1 cellular context compared by ENCODE assay signal in genomic region chr12:93570552-93571359, GRCh38.
TF ChIP-seq lines count a peak whose summit lies in the region.

No MANE protein-coding gene starts in this region.

TF ChIP-seq in HEK293, 187 proteins besides CTCF, POLR2A, EP300 and RAD21 (continued from another document and continues in another):
- TF ChIP-seq PATZ1 (tag by site-specific recombination; IDR thresholded peaks at IDR 0.05) (peak; percentile 82), KLF9 (tag by site-specific recombination; IDR thresholded peaks at IDR 0.05; ENCODE audit: low read depth) (peak; percentile 80), ZFHX2 (tag by site-specific recombination; conservative IDR thresholded peaks at IDR 0.05) (peak; percentile 92), ZNF560 (tag by site-specific recombination; IDR thresholded peaks at IDR 0.05; ENCODE audit: borderline replicate concordance) (no peak), KLF1 (tag by site-specific recombination; IDR thresholded peaks at IDR 0.05) (peak; percentile 62), SETDB1 (IDR thresholded peaks at IDR 0.05; ENCODE audit: insufficient read length, low read length) (no peak), ZBTB11 (tag by site-specific recombination; conservative IDR thresholded peaks at IDR 0.05; ENCODE audit: low read depth) (peak; percentile 27; the same call in 1 of the 2 replicates), FEZF1 (tag by site-specific recombination; IDR thresholded peaks at IDR 0.05) (0 out of 2 replicates have a peak, but pooled peaks have one; percentile 39), HOXD13 (CRISPR knock-in tag; IDR thresholded peaks at IDR 0.05; ENCODE audit: borderline replicate concordance) (no peak), ZXDB (tag by site-specific recombination; IDR thresholded peaks at IDR 0.05) (peak; percentile 90), ZNF18 (tag by site-specific recombination; IDR thresholded peaks at IDR 0.05) (peak; percentile 97), ZNF513 (tag by site-specific recombination; IDR thresholded peaks at IDR 0.05) (no peak; the same call in 1 of the 2 replicates), ZNF624 (tag by site-specific recombination; IDR thresholded peaks at IDR 0.05) (no peak), ZNF549 (tag by site-specific recombination; IDR thresholded peaks at IDR 0.05) (no peak), ZNF596 (tag by site-specific recombination; IDR thresholded peaks at IDR 0.05) (0 out of 2 replicates have a peak, but pooled peaks have one; percentile 30), ZNF335 (tag by site-specific recombination; conservative IDR thresholded peaks at IDR 0.05) (peak; percentile 1; the same call in 1 of the 2 replicates), ZNF2 (tag by site-specific recombination; IDR thresholded peaks at IDR 0.05) (peak; percentile 60; the same call in 1 of the 2 replicates), EGR2 (tag by site-specific recombination; IDR thresholded peaks at IDR 0.05; ENCODE audit: low read depth) (peak; percentile 75), ZBTB48 (tag by site-specific recombination; IDR thresholded peaks at IDR 0.05) (peak; percentile 66), MEIS1 (CRISPR knock-in tag; IDR thresholded peaks at IDR 0.05; ENCODE audit: borderline replicate concordance) (no peak), INSM2 (tag by site-specific recombination; IDR thresholded peaks at IDR 0.05) (peak; percentile 77; the same call in 1 of the 2 replicates), ZFP3 (tag by site-specific recombination; IDR thresholded peaks at IDR 0.05; ENCODE audit: low read depth) (no peak), ZNF830 (tag by site-specific recombination; IDR thresholded peaks at IDR 0.05; ENCODE audit: low read depth) (no peak), ZNF175 (tag by site-specific recombination; IDR thresholded peaks at IDR 0.05) (no peak), KLF16 (tag by site-specific recombination; IDR thresholded peaks at IDR 0.05) (peak; percentile 81), ZNF639 (tag by site-specific recombination; IDR thresholded peaks at IDR 0.05) (peak; percentile 83; the same call in 1 of the 2 replicates), ZNF248 (tag by site-specific recombination; IDR thresholded peaks at IDR 0.05) (no peak), ZNF223 (tag by site-specific recombination; IDR thresholded peaks at IDR 0.05) (no peak), ZNF768 (tag by site-specific recombination; IDR thresholded peaks at IDR 0.05) (no peak), ZFP69B (tag by site-specific recombination; IDR thresholded peaks at IDR 0.05) (peak; percentile 99), ZNF792 (tag by site-specific recombination; IDR thresholded peaks at IDR 0.05) (no peak), ZNF146 (tag by site-specific recombination; IDR thresholded peaks at IDR 0.05) (peak; percentile 49; the same call in 1 of the 2 replicates), ZNF530 (tag by site-specific recombination; IDR thresholded peaks at IDR 0.05; ENCODE audit: low read depth) (no peak), ZNF211 (tag by site-specific recombination; IDR thresholded peaks at IDR 0.05; ENCODE audit: low read depth) (no peak), ZNF302 (tag by site-specific recombination; IDR thresholded peaks at IDR 0.05; ENCODE audit: low read depth) (no peak), IKZF3 (tag by site-specific recombination; IDR thresholded peaks at IDR 0.05) (peak; percentile 98), ZNF48 (tag by site-specific recombination; IDR thresholded peaks at IDR 0.05) (no peak), ZNF324 (tag by site-specific recombination; IDR thresholded peaks at IDR 0.05) (no peak)
- TF ChIP-seq, protein P1, sequence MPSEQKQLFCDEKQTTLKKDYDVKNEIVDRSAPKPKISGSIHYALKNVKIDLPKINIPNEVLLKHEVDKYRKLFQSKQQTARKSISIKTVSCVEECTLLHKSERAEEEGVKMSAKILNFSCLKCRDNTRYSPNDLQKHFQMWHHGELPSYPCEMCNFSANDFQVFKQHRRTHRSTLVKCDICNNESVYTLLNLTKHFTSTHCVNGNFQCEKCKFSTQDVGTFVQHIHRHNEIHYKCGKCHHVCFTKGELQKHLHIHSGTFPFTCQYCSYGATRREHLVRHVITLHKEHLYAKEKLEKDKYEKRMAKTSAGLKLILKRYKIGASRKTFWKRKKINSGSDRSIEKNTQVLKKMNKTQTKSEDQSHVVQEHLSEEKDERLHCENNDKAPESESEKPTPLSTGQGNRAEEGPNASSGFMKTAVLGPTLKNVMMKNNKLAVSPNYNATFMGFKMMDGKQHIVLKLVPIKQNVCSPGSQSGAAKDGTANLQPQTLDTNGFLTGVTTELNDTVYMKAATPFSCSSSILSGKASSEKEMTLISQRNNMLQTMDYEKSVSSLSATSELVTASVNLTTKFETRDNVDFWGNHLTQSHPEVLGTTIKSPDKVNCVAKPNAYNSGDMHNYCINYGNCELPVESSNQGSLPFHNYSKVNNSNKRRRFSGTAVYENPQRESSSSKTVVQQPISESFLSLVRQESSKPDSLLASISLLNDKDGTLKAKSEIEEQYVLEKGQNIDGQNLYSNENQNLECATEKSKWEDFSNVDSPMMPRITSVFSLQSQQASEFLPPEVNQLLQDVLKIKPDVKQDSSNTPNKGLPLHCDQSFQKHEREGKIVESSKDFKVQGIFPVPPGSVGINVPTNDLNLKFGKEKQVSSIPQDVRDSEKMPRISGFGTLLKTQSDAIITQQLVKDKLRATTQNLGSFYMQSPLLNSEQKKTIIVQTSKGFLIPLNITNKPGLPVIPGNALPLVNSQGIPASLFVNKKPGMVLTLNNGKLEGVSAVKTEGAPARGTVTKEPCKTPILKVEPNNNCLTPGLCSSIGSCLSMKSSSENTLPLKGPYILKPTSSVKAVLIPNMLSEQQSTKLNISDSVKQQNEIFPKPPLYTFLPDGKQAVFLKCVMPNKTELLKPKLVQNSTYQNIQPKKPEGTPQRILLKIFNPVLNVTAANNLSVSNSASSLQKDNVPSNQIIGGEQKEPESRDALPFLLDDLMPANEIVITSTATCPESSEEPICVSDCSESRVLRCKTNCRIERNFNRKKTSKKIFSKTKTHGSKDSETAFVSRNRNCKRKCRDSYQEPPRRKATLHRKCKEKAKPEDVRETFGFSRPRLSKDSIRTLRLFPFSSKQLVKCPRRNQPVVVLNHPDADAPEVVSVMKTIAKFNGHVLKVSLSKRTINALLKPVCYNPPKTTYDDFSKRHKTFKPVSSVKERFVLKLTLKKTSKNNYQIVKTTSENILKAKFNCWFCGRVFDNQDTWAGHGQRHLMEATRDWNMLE (tag by site-specific recombination; conservative IDR thresholded peaks at IDR 0.05; ENCODE audit: low read depth), result no peak
- TF ChIP-seq, protein P2, sequence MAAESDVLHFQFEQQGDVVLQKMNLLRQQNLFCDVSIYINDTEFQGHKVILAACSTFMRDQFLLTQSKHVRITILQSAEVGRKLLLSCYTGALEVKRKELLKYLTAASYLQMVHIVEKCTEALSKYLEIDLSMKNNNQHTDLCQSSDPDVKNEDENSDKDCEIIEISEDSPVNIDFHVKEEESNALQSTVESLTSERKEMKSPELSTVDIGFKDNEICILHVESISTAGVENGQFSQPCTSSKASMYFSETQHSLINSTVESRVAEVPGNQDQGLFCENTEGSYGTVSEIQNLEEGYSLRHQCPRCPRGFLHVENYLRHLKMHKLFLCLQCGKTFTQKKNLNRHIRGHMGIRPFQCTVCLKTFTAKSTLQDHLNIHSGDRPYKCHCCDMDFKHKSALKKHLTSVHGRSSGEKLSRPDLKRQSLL (tag by site-specific recombination; IDR thresholded peaks at IDR 0.05), result peak; percentile 34; the same call in 1 of the 2 replicates
- TF ChIP-seq, protein P3, sequence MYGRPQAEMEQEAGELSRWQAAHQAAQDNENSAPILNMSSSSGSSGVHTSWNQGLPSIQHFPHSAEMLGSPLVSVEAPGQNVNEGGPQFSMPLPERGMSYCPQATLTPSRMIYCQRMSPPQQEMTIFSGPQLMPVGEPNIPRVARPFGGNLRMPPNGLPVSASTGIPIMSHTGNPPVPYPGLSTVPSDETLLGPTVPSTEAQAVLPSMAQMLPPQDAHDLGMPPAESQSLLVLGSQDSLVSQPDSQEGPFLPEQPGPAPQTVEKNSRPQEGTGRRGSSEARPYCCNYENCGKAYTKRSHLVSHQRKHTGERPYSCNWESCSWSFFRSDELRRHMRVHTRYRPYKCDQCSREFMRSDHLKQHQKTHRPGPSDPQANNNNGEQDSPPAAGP (tag by site-specific recombination; IDR thresholded peaks at IDR 0.05), result peak; percentile 79
